In the genomic region with DNA sequence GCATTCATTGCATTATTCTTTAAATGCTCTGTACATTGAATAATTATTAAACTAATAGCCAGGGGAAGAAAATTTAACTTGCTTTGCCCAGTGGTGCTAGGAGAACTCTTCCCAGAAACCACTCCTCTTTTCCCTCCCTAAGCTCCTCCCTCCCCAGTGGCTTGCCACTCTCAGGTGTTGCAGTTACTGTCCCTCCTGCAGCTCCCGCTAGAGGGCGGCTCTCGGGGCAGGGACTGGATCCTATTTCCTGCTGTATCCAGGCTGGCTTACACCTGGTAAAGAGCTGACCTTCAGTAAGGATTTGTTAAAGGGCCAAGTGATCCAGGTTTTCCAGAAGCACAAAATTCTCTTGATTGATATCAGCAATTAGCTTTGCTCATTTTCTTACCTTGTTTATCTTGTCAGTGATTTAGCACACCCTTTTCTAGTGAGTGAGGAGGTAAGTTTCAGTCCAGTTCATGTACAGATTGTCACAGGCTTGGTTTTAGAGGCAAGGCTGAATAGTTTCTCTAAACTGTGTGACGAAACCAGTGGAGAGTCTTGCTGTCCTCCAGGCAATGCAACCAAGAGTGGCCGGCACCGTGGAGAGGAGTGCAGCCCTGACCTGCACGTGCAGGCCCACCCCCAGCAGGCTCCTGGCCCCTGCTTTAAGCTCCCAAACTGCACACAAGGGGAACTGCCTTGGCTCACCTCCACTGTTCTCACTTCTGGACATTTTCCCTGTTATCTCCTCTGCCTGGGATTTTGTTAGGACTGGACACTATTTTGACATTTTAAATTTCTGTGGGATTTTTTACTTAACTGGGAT, we compare ENCODE assay signal across 8 cellular contexts.
DNase-seq lines count a peak whose midpoint lies in the region; ATAC-seq, FAIRE-seq and TF ChIP-seq lines count a peak whose summit lies in the region.
"Had no signal": no experiment of that assay in that cellular context is flagged by ENCODE, and none has a peak within 500 bp of the region (broad histone marks: within the 10 kb centered on the region; RNA-seq: fewer than 3 reads in every experiment).

No MANE protein-coding gene starts in this region.

- no peaks in the 10 kb centered on the region for H3K9me3 Mint-ChIP-seq in neural crest cell
- H3K9me3 Mint-ChIP-seq: activated T-cell treated with anti-CD3 and anti-CD28 coated beads, Interleukin-2, amount 50 U/mL, for 4 hours had no signal

- CTCF ChIA-PET in GM10248 (lab: Yijun Ruan, JAX) = interaction anchor here (0.7 to 2.3 kb wide), 11 partner anchors 8 to 48 kb away, joined by 3 to 10 read pairs (median 4); no protein-coding TSS in a partner anchor

- H3K27ac Mint-ChIP-seq in neural crest cell (ENCODE audit: unreplicated experiment) = no peak overlapping the region

- H3K4me1 Mint-ChIP-seq in neural crest cell = peaks cover 2% of the 10 kb centered on the region

- no peak overlapping the region for H3K4me3 Mint-ChIP-seq in neural crest cell
- H3K4me3 Mint-ChIP-seq: activated T-cell treated with anti-CD3 and anti-CD28 coated beads, Interleukin-2, amount 50 U/mL, for 4 hours had no signal

- POLR2A ChIA-PET in GM10248 (lab: Yijun Ruan, JAX) = no interaction called here

- ATAC-seq in GM21423 (IDR thresholded peaks at IDR 0.05; ENCODE audit: unreplicated experiment) = peak; percentile 69

- FAIRE-seq in RCC 7860 (lab: Jason Lieb, UNC) = peak; percentile 73

- TF ChIP-seq CTCF in GM10248 (IDR thresholded peaks at IDR 0.05; ENCODE audit: control extremely low read depth, extremely low read depth, low read depth, missing control alignments) (peak; percentile 54), neural crest cell (conservative IDR thresholded peaks at IDR 0.05) (peak; percentile 80)

- H3K36me3 Mint-ChIP-seq in neural crest cell (ENCODE audit: low read depth) = no peaks in the 10 kb centered on the region

- DNase-seq in GM10248 (ENCODE audit: extremely low spot score) = peak; percentile 69
- peak; percentile 78 for DNase-seq in HuH-7 (ENCODE audit: low spot score)
- DNase-seq in RCC 7860 (ENCODE audit: low spot score) = peak; percentile 37
- DNase-seq in ecto neural progenitor cell (ENCODE audit: low spot score) = peak; percentile 82
- peak; percentile 55 for DNase-seq in neural crest cell (ENCODE audit: low read depth, low spot score)
- DNase-seq in effector CD8-positive, alpha-beta T cell (lab: John Stamatoyannopoulos, UW) = no peak
- DNase-seq: activated T-cell treated with anti-CD3 and anti-CD28 coated beads, Interleukin-2, amount 50 U/mL, for 4 hours had no signal

- H3K27me3 Mint-ChIP-seq in neural crest cell (ENCODE audit: low read depth) = peaks cover 12% of the 10 kb centered on the region
